In genomic region chr10:102393411-102394078, GRCh38 we compare ENCODE assay signal across 9 cellular contexts. TPM values are rescaled to one million over a fixed set of nuclear protein-coding genes. Genes with fewer than 3 reads are reported as not detected.
DNase-seq lines count a peak whose midpoint lies in the region; ATAC-seq, FAIRE-seq and TF ChIP-seq lines count a peak whose summit lies in the region.
"Had no signal": no experiment of that assay in that cellular context is flagged by ENCODE, and none has a peak within 500 bp of the region (broad histone marks: within the 10 kb centered on the region; RNA-seq: fewer than 3 reads in every experiment).

No MANE protein-coding gene starts in this region.

- H3K9me3 ChIP-seq in NT2/D1 (ENCODE audit: insufficient read depth, low read length) (no peaks in the 10 kb centered on the region), pancreas (no peaks in the 10 kb centered on the region)

- H3K4me3 Mint-ChIP-seq in endothelial cell (ENCODE audit: unreplicated experiment): peak overlapping the region; percentile 87

- TF ChIP-seq POLR2A in GM12891 (IDR thresholded peaks at IDR 0.05; ENCODE audit: low read depth, low read length): no peak

- H3K27ac Mint-ChIP-seq in endothelial cell (ENCODE audit: unreplicated experiment): no peak overlapping the region

- no peak for DNase-seq in GM06990 (ENCODE audit: extremely low read depth, insufficient read length)
- peak; percentile 59 for DNase-seq in NT2/D1 (ENCODE audit: low read depth, low spot score)
- no peak for DNase-seq in endothelial cell (ENCODE audit: low spot score)
- DNase-seq in pancreas: no peak
- no peak for DNase-seq in GM12891 (ENCODE audit: insufficient read length, low spot score)
- no peak for DNase-seq in stimulated activated naive CD4-positive, alpha-beta T cell (lab: John Stamatoyannopoulos, UW)
- no peak for DNase-seq in HCEC 1CT
- no peak for DNase-seq in activated CD4-positive, alpha-beta T cell treated with anti-CD3 and anti-CD28 coated beads, Interleukin-2, amount 50 U/mL, for 48 hours

- H3K4me1 ChIP-seq in NT2/D1 (ENCODE audit: insufficient read depth, insufficient read length) (peaks cover 15% of the 10 kb centered on the region), pancreas (peaks cover 0 to 20% (median 0%) of the 10 kb centered on the region in 3 donors)

- no peak for TF ChIP-seq CTCF in GM06990 (IDR thresholded peaks at IDR 0.05; ENCODE audit: insufficient read depth, low read length, poor library complexity, severe bottlenecking)
- no peak for TF ChIP-seq CTCF in endothelial cell (IDR thresholded peaks at IDR 0.05; ENCODE audit: unreplicated experiment)
- TF ChIP-seq CTCF in pancreas (IDR thresholded peaks at IDR 0.05): peak in 2 of 4 donors; percentile 86 to 95

- H3K4me3 ChIP-seq in GM06990 (replicated peaks; ENCODE audit: low read depth, low read length) (peak overlapping the region; percentile 95), NT2/D1 (ENCODE audit: insufficient read length, low read depth) (peak overlapping the region; percentile 74), pancreas (peak overlapping the region; percentile 68 to 85 (median 76))

- peak overlapping the region; percentile 96 to 99 (median 98) for H3K27ac ChIP-seq in pancreas

- H3K36me3 ChIP-seq in GM06990 (ENCODE audit: control insufficient read depth, insufficient read depth, low read length) (peaks cover 18% of the 10 kb centered on the region), NT2/D1 (ENCODE audit: insufficient read depth, insufficient read length, low read length) (peaks cover 23% of the 10 kb centered on the region), pancreas (no peaks in the 10 kb centered on the region)

- peak overlapping the region; percentile 54 for H3K9ac ChIP-seq in NT2/D1 (ENCODE audit: insufficient read length, low read depth)

- no peak for ATAC-seq in pancreas

- no peaks in the 10 kb centered on the region for H3K9me3 Mint-ChIP-seq in endothelial cell (ENCODE audit: unreplicated experiment)

- WGBS in pancreas, 2 donors: 22 to 27% methylated on average over 30 of the region's 30 CpGs

- FAIRE-seq in pancreas (lab: Jason Lieb, UNC) (no peak), GM12891 (lab: Jason Lieb, UNC) (no peak)

- H3K27me3 Mint-ChIP-seq in endothelial cell (ENCODE audit: unreplicated experiment): peaks cover 9% of the 10 kb centered on the region

- H3K36me3 Mint-ChIP-seq in endothelial cell (ENCODE audit: low read depth, unreplicated experiment): no peaks in the 10 kb centered on the region

- intact Hi-C loops in pancreas (cut with DNase I): no loop called here

- H3K4me1 Mint-ChIP-seq in endothelial cell (ENCODE audit: unreplicated experiment): peaks cover 5% of the 10 kb centered on the region

- H3K27me3 ChIP-seq in GM06990 (replicated peaks; ENCODE audit: control insufficient read depth, insufficient read depth, low read length): no peaks in the 10 kb centered on the region
- H3K27me3 ChIP-seq in NT2/D1 (ENCODE audit: insufficient read depth, insufficient read length): peaks cover 4% of the 10 kb centered on the region
- no peaks in the 10 kb centered on the region for H3K27me3 ChIP-seq in pancreas

TF ChIP-seq in GM12891, 5 proteins besides CTCF, POLR2A, EP300 and RAD21:
- TF ChIP-seq TAF1 (IDR thresholded peaks at IDR 0.05; ENCODE audit: low read depth, low read length) (no peak), PAX5 (IDR thresholded peaks at IDR 0.05; ENCODE audit: insufficient read depth, low read length, severe bottlenecking) (no peak), POLR2AphosphoS5 (IDR thresholded peaks at IDR 0.05; ENCODE audit: low read depth, low read length) (no peak), SPI1 (IDR thresholded peaks at IDR 0.05; ENCODE audit: low read depth, low read length) (no peak), POU2F2 (IDR thresholded peaks at IDR 0.05; ENCODE audit: low read depth, low read length) (no peak)

RNA-seq across cellular contexts. Expression of gene NFKB2, which starts 2.0 kb away (rescaled TPM):
- 14.2 TPM for total RNA-seq in endothelial cell (ENCODE audit: unreplicated experiment)
- total RNA-seq in pancreas: 10 to 100 TPM; 17.0 to 44.3 (median 22.0) TPM
- polyA plus RNA-seq in pancreas: 10 to 100 TPM; 44.7 to 58.0 TPM
- 125 TPM for polyA plus RNA-seq in GM12891 (2012; ENCODE audit: low read depth, missing spikeins)

RNA-seq across cellular contexts. Expression of gene PSD, which starts 25.0 kb away (rescaled TPM):
- total RNA-seq in endothelial cell (ENCODE audit: unreplicated experiment) (0.31 TPM), pancreas (1 to 10 TPM; 2.1 to 5.8 (median 4.0) TPM)
- polyA plus RNA-seq in pancreas: 10 to 100 TPM; 13.5 to 30.9 TPM
- polyA plus RNA-seq in GM12891 (2012; ENCODE audit: low read depth, missing spikeins): 2.7 TPM

RNA-seq across cellular contexts. Expression of gene FBXL15, which starts 27.1 kb away (rescaled TPM):
- total RNA-seq in endothelial cell (ENCODE audit: unreplicated experiment) (8.7 TPM), pancreas (10 to 100 TPM in 5 of 6 donors, 1 to 10 TPM in 1; 10.0 to 13.6 (median 10.7) TPM)
- polyA plus RNA-seq in pancreas: 10 to 100 TPM; 15.7 to 24.2 TPM
- 8.4 TPM for polyA plus RNA-seq in GM12891 (2012; ENCODE audit: low read depth, missing spikeins)

RNA-seq across cellular contexts. Expression of gene CUEDC2, which starts 38.8 kb away (rescaled TPM):
- total RNA-seq in endothelial cell (ENCODE audit: unreplicated experiment) (72.9 TPM), pancreas (10 to 100 TPM; 18.9 to 25.3 (median 20.6) TPM)
- 10 to 100 TPM; 27.1 to 51.5 TPM for polyA plus RNA-seq in pancreas
- 78.9 TPM for polyA plus RNA-seq in GM12891 (2012; ENCODE audit: low read depth, missing spikeins)

RNA-seq across cellular contexts. Expression of gene C10orf95, which starts 57.8 kb away (rescaled TPM):
- total RNA-seq in endothelial cell (ENCODE audit: unreplicated experiment): 0.18 TPM
- total RNA-seq in pancreas: 1 to 10 TPM in 2 of 6 donors, under 1 TPM in 4; 0.37 to 1.1 (median 0.44) TPM
- 1 to 10 TPM in 1 of 2 donors, under 1 TPM in 1; 0.46 to 1.2 TPM for polyA plus RNA-seq in pancreas
- polyA plus RNA-seq in GM12891 (2012; ENCODE audit: low read depth, missing spikeins): 0.59 TPM
- total RNA-seq: RPMI7951 had no signal
